1 cellular context compared by ENCODE assay signal in the genomic region with DNA sequence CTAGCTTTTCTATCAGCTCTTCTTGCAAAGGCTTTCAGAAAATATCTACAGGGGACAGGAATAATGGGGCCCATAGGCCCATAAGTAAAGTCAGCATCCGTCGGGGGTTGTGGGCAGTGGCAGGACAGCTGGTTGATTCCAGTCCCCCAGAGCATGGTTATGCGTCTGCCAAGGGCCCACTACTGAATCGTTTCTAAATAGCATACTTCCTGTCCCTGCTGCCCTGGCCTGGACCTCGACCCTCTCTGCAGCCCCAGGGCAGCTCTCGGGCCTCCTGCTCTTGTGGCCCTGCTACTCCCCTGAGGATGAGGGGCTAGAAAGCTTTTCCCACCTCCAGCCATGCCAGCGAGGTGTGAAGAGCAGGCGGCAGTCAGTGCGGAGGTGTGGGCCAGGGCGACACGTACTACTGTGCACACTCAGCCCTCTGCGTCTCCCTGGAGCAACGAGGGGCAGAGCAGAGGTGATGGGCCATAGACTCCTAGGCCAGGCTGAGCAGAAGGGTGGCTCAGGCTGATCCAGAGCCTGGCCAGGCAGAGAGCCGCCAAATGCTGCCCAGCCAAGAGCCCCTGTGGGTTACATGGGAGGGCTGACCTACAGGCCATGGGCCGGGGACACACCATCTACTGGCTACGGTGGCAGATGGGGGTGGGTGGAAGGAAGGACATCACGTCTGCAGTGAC.
TF ChIP-seq lines count a peak whose summit lies in the region.

No MANE protein-coding gene starts in this region.

TF ChIP-seq in GM23338, 12 proteins besides CTCF, POLR2A, EP300 and RAD21:
- TF ChIP-seq ZNF114 (CRISPR knock-in tag; IDR thresholded peaks at IDR 0.05) (no peak), EZH2phosphoT487 (IDR thresholded peaks at IDR 0.05; ENCODE audit: unreplicated experiment) (no peak), JUNB (IDR thresholded peaks at IDR 0.05; ENCODE audit: unreplicated experiment) (no peak), ZNF331 (CRISPR knock-in tag; IDR thresholded peaks at IDR 0.05; ENCODE audit: low read depth) (no peak), NANOG (IDR thresholded peaks at IDR 0.05; ENCODE audit: borderline replicate concordance) (no peak), EZH2 (IDR thresholded peaks at IDR 0.05; ENCODE audit: low read depth, unreplicated experiment) (no peak), POLR2AphosphoS5 (IDR thresholded peaks at IDR 0.05; ENCODE audit: low read depth) (no peak), STAT1 (IDR thresholded peaks at IDR 0.05; ENCODE audit: unreplicated experiment) (no peak), CREB1 (CRISPR knock-in tag; IDR thresholded peaks at IDR 0.05; ENCODE audit: low read depth) (no peak)
- TF ChIP-seq, protein P1, sequence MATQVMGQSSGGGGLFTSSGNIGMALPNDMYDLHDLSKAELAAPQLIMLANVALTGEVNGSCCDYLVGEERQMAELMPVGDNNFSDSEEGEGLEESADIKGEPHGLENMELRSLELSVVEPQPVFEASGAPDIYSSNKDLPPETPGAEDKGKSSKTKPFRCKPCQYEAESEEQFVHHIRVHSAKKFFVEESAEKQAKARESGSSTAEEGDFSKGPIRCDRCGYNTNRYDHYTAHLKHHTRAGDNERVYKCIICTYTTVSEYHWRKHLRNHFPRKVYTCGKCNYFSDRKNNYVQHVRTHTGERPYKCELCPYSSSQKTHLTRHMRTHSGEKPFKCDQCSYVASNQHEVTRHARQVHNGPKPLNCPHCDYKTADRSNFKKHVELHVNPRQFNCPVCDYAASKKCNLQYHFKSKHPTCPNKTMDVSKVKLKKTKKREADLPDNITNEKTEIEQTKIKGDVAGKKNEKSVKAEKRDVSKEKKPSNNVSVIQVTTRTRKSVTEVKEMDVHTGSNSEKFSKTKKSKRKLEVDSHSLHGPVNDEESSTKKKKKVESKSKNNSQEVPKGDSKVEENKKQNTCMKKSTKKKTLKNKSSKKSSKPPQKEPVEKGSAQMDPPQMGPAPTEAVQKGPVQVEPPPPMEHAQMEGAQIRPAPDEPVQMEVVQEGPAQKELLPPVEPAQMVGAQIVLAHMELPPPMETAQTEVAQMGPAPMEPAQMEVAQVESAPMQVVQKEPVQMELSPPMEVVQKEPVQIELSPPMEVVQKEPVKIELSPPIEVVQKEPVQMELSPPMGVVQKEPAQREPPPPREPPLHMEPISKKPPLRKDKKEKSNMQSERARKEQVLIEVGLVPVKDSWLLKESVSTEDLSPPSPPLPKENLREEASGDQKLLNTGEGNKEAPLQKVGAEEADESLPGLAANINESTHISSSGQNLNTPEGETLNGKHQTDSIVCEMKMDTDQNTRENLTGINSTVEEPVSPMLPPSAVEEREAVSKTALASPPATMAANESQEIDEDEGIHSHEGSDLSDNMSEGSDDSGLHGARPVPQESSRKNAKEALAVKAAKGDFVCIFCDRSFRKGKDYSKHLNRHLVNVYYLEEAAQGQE (IDR thresholded peaks at IDR 0.05; ENCODE audit: unreplicated experiment), result no peak
- TF ChIP-seq, protein P2, sequence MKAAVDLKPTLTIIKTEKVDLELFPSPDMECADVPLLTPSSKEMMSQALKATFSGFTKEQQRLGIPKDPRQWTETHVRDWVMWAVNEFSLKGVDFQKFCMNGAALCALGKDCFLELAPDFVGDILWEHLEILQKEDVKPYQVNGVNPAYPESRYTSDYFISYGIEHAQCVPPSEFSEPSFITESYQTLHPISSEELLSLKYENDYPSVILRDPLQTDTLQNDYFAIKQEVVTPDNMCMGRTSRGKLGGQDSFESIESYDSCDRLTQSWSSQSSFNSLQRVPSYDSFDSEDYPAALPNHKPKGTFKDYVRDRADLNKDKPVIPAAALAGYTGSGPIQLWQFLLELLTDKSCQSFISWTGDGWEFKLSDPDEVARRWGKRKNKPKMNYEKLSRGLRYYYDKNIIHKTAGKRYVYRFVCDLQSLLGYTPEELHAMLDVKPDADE (IDR thresholded peaks at IDR 0.05), result no peak
- TF ChIP-seq, protein P3, sequence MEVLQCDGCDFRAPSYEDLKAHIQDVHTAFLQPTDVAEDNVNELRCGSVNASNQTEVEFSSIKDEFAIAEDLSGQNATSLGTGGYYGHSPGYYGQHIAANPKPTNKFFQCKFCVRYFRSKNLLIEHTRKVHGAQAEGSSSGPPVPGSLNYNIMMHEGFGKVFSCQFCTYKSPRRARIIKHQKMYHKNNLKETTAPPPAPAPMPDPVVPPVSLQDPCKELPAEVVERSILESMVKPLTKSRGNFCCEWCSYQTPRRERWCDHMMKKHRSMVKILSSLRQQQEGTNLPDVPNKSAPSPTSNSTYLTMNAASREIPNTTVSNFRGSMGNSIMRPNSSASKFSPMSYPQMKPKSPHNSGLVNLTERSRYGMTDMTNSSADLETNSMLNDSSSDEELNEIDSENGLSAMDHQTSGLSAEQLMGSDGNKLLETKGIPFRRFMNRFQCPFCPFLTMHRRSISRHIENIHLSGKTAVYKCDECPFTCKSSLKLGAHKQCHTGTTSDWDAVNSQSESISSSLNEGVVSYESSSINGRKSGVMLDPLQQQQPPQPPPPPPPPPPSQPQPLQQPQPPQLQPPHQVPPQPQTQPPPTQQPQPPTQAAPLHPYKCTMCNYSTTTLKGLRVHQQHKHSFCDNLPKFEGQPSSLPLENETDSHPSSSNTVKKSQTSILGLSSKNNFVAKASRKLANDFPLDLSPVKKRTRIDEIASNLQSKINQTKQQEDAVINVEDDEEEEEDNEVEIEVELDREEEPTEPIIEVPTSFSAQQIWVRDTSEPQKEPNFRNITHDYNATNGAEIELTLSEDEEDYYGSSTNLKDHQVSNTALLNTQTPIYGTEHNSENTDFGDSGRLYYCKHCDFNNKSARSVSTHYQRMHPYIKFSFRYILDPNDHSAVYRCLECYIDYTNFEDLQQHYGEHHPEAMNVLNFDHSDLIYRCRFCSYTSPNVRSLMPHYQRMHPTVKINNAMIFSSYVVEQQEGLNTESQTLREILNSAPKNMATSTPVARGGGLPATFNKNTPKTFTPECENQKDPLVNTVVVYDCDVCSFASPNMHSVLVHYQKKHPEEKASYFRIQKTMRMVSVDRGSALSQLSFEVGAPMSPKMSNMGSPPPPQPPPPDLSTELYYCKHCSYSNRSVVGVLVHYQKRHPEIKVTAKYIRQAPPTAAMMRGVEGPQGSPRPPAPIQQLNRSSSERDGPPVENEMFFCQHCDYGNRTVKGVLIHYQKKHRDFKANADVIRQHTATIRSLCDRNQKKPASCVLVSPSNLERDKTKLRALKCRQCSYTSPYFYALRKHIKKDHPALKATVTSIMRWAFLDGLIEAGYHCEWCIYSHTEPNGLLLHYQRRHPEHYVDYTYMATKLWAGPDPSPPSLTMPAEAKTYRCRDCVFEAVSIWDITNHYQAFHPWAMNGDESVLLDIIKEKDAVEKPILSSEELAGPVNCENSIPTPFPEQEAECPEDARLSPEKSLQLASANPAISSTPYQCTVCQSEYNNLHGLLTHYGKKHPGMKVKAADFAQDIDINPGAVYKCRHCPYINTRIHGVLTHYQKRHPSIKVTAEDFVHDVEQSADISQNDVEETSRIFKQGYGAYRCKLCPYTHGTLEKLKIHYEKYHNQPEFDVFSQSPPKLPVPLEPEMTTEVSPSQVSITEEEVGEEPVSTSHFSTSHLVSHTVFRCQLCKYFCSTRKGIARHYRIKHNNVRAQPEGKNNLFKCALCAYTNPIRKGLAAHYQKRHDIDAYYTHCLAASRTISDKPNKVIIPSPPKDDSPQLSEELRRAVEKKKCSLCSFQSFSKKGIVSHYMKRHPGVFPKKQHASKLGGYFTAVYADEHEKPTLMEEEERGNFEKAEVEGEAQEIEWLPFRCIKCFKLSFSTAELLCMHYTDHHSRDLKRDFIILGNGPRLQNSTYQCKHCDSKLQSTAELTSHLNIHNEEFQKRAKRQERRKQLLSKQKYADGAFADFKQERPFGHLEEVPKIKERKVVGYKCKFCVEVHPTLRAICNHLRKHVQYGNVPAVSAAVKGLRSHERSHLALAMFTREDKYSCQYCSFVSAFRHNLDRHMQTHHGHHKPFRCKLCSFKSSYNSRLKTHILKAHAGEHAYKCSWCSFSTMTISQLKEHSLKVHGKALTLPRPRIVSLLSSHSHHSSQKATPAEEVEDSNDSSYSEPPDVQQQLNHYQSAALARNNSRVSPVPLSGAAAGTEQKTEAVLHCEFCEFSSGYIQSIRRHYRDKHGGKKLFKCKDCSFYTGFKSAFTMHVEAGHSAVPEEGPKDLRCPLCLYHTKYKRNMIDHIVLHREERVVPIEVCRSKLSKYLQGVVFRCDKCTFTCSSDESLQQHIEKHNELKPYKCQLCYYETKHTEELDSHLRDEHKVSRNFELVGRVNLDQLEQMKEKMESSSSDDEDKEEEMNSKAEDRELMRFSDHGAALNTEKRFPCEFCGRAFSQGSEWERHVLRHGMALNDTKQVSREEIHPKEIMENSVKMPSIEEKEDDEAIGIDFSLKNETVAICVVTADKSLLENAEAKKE (CRISPR knock-in tag; IDR thresholded peaks at IDR 0.05), result no peak
